In the genomic region with DNA sequence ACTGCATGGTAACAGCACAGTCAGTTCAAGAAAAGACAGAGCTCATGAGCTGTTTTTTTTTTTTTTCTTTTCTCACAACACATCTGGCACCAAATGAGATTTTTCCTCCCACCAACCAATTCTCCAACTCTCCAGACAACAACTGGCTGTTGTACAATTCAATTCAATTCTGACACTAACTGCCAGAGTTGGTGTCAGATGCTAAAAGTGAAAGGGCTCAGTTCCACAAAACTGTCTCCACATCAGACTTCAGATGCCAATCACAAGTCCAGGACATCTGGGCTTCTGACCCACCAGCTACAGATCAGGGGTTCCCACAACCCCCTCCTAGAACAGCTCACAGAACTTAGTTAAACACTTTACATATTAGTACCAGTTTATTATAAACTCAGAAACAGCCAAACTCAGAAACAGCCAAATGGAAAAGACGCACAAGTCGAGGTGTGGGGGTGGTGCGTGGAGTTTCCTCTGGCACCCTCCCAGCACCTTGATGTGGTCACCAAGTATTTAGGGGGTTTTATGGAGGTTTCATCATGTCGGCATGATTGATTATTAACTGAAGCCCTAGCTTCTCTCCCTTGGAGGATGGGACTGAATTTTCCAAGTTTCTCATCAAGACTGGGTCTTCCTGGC, we compare ENCODE assay signal across 8 cellular contexts. TPM values are rescaled to one million over a fixed set of nuclear protein-coding genes. Genes with fewer than 3 reads are reported as not detected.
DNase-seq lines count a peak whose midpoint lies in the region; ATAC-seq and TF ChIP-seq lines count a peak whose summit lies in the region.

No MANE protein-coding gene starts in this region.

- H3K4me3 ChIP-seq in heart left ventricle = no peak overlapping the region

- TF ChIP-seq POLR2A in heart left ventricle (IDR thresholded peaks at IDR 0.05) = no peak

- no peaks in the 10 kb centered on the region for H3K36me3 ChIP-seq in heart left ventricle

- no peaks in the 10 kb centered on the region for H3K9me3 ChIP-seq in heart left ventricle

- no peak overlapping the region for H3K27ac ChIP-seq in heart left ventricle

- peaks cover 0 to 6% (median 0%) of the 10 kb centered on the region in 9 donors for H3K27me3 ChIP-seq in heart left ventricle

- intact Hi-C loops in left cardiac atrium (cut with DNase I) (no loop called here), heart left ventricle (cut with DNase I) (no loop called here)

- H3K36me3 Mint-ChIP-seq in activated naive CD4-positive, alpha-beta T cell treated with anti-CD3 and anti-CD28 coated beads, Interleukin-2, amount 50 U/mL, for 72 hours = no peaks in the 10 kb centered on the region

- peak in 1 of 2 donors; percentile 69 for DNase-seq in activated naive CD4-positive, alpha-beta T cell treated with anti-CD3 and anti-CD28 coated beads, Interleukin-2, amount 50 U/mL, for 72 hours (ENCODE audit: low spot score in 2 of 2)
- peak; percentile 53 for DNase-seq in stimulated activated CD8-positive, alpha-beta memory T cell treated with anti-CD3 and anti-CD28 coated beads, Interleukin-7, amount 100 ng/mL, for 24 hours (ENCODE audit: low read depth)
- DNase-seq in NOMO-1 (lab: John Stamatoyannopoulos, UW; ENCODE audit: unreplicated experiment in 2 of 2) = no peak
- DNase-seq in retina = no peak
- DNase-seq in left cardiac atrium = no peak
- DNase-seq in heart left ventricle = no peak

- peak; percentile 83 for ATAC-seq in GM21367 (IDR thresholded peaks at IDR 0.05; ENCODE audit: unreplicated experiment)
- peak; percentile 78 for ATAC-seq in HG03571 (IDR thresholded peaks at IDR 0.05; ENCODE audit: unreplicated experiment)
- peak; percentile 65 to 80 for ATAC-seq in activated naive CD4-positive, alpha-beta T cell treated with anti-CD3 and anti-CD28 coated beads, Interleukin-2, amount 50 U/mL, for 72 hours
- ATAC-seq in left cardiac atrium = no peak
- no peak for ATAC-seq in heart left ventricle

- WGBS in heart left ventricle, 4 donors = 67 to 79% (median 72%) methylated on average over 4 of the region's 4 CpGs

- no peaks in the 10 kb centered on the region for H3K9me3 Mint-ChIP-seq in activated naive CD4-positive, alpha-beta T cell treated with anti-CD3 and anti-CD28 coated beads, Interleukin-2, amount 50 U/mL, for 72 hours

- H3K4me1 ChIP-seq in heart left ventricle = no peaks in the 10 kb centered on the region

- H3K27ac Mint-ChIP-seq in activated naive CD4-positive, alpha-beta T cell treated with anti-CD3 and anti-CD28 coated beads, Interleukin-2, amount 50 U/mL, for 72 hours = peak overlapping the region; percentile 94 to 98

- TF ChIP-seq CTCF in heart left ventricle (IDR thresholded peaks at IDR 0.05) = no peak

RNA-seq across cellular contexts. Expression of gene LRRC8D, which starts 39.2 kb away (rescaled TPM):
- total RNA-seq in activated naive CD4-positive, alpha-beta T cell treated with anti-CD3 and anti-CD28 coated beads, Interleukin-2, amount 50 U/mL, for 72 hours = 10 to 100 TPM; 14.6 to 22.8 TPM
- total RNA-seq in left cardiac atrium (10 to 100 TPM in 1 of 2 donors, 1 to 10 TPM in 1; 7.3 to 13.6 TPM), heart left ventricle (10 to 100 TPM in 3 of 9 donors, 1 to 10 TPM in 6; 5.7 to 13.0 (median 8.0) TPM)
- 10 to 100 TPM in 1 of 2 donors, 1 to 10 TPM in 1; 2.1 to 16.5 TPM for polyA plus RNA-seq in heart left ventricle

Comparison
In these comparisons a context has a peak if more than half of its experiments do, and no peak if none do; other contexts are left out.
1. ATAC-seq: peak in GM21367 (single experiment), HG03571 (single experiment) and activated naive CD4-positive, alpha-beta T cell treated with anti-CD3 and anti-CD28 coated beads, Interleukin-2, amount 50 U/mL, for 72 hours (2 of 2); none in left cardiac atrium (0 of 2) and heart left ventricle (0 of 4).